17 cellular contexts compared by ENCODE assay signal in genomic region chr9:18390393-18390792, GRCh38.
A peak's percentile ranks its signal among the peaks of the same experiment; 100 is the strongest.
DNase-seq lines count a peak whose midpoint lies in the region; ATAC-seq, FAIRE-seq and TF ChIP-seq lines count a peak whose summit lies in the region.
"Had no signal": no experiment of that assay in that cellular context is flagged by ENCODE, and none has a peak within 500 bp of the region (broad histone marks: within the 10 kb centered on the region; RNA-seq: fewer than 3 reads in every experiment).

No MANE protein-coding gene starts in this region.

- no peak overlapping the region for H3K4me3 ChIP-seq in fibroblast of pulmonary artery (replicated peaks; ENCODE audit: low read depth, low read length)
- H3K4me3 ChIP-seq: BLaER1, heart right ventricle, Peyer's patch, spleen had no signal

- no peak for TF ChIP-seq POLR2A in GM12891 (IDR thresholded peaks at IDR 0.05; ENCODE audit: low read depth, low read length)

- peak; percentile 45 for ATAC-seq in left ventricle myocardium superior
- no peak for ATAC-seq in HG02981 (IDR thresholded peaks at IDR 0.05; ENCODE audit: unreplicated experiment)
- no peak for ATAC-seq in activated CD8-positive, alpha-beta memory T cell treated with anti-CD3 and anti-CD28 coated beads, Interleukin-2, amount 10 ng/mL, durations not matched to agents 7 days and 5 days
- no peak for ATAC-seq in GM21786 (IDR thresholded peaks at IDR 0.05; ENCODE audit: unreplicated experiment)

- H3K27ac Mint-ChIP-seq in activated CD8-positive, alpha-beta memory T cell treated with anti-CD3 and anti-CD28 coated beads, Interleukin-2, amount 10 ng/mL, durations not matched to agents 7 days and 5 days: no peak overlapping the region
- H3K27ac Mint-ChIP-seq: endodermal cell; stimulated activated naive CD8-positive, alpha-beta T cell treated with anti-CD3 and anti-CD28 coated beads, Interleukin-15, Interleukin-2, amounts not matched to agents 100 ng/mL and 50 ng/mL, for 24 hours had no signal

- TF ChIP-seq CTCF in fibroblast of pulmonary artery (IDR thresholded peaks at IDR 0.05; ENCODE audit: low read length, missing control alignments): no peak

- no peaks in the 10 kb centered on the region for H3K36me3 Mint-ChIP-seq in activated CD8-positive, alpha-beta memory T cell treated with anti-CD3 and anti-CD28 coated beads, Interleukin-2, amount 10 ng/mL, durations not matched to agents 7 days and 5 days

- intact Hi-C loops in left ventricle myocardium superior (cut with micrococcal nuclease) (no loop called here), cardiac septum (cut with DNase I) (no loop called here)

- H3K27me3 Mint-ChIP-seq in activated CD8-positive, alpha-beta memory T cell treated with anti-CD3 and anti-CD28 coated beads, Interleukin-2, amount 10 ng/mL, durations not matched to agents 7 days and 5 days: no peaks in the 10 kb centered on the region
- H3K27me3 Mint-ChIP-seq: stimulated activated naive CD8-positive, alpha-beta T cell treated with anti-CD3 and anti-CD28 coated beads, Interleukin-15, Interleukin-2, amounts not matched to agents 100 ng/mL and 50 ng/mL, for 24 hours had no signal

- H3K4me3 Mint-ChIP-seq in activated CD8-positive, alpha-beta memory T cell treated with anti-CD3 and anti-CD28 coated beads, Interleukin-2, amount 10 ng/mL, durations not matched to agents 7 days and 5 days: no peak overlapping the region
- H3K4me3 Mint-ChIP-seq: endodermal cell; stimulated activated naive CD8-positive, alpha-beta T cell treated with anti-CD3 and anti-CD28 coated beads, Interleukin-15, Interleukin-2, amounts not matched to agents 100 ng/mL and 50 ng/mL, for 24 hours had no signal

- no peaks in the 10 kb centered on the region for H3K9me3 Mint-ChIP-seq in activated CD8-positive, alpha-beta memory T cell treated with anti-CD3 and anti-CD28 coated beads, Interleukin-2, amount 10 ng/mL, durations not matched to agents 7 days and 5 days (ENCODE audit: low read depth)
- H3K9me3 Mint-ChIP-seq: endodermal cell; stimulated activated naive CD8-positive, alpha-beta T cell treated with anti-CD3 and anti-CD28 coated beads, Interleukin-15, Interleukin-2, amounts not matched to agents 100 ng/mL and 50 ng/mL, for 24 hours had no signal

- no peaks in the 10 kb centered on the region for H3K4me1 Mint-ChIP-seq in activated CD8-positive, alpha-beta memory T cell treated with anti-CD3 and anti-CD28 coated beads, Interleukin-2, amount 10 ng/mL, durations not matched to agents 7 days and 5 days

- DNase-seq in left ventricle myocardium superior (no peak), cardiac septum (ENCODE audit: low spot score) (no peak), NCI-H69 (lab: John Stamatoyannopoulos, UW) (peak; percentile 79), fibroblast of pulmonary artery (ENCODE audit: low read depth) (peak; percentile 51), GM12891 (ENCODE audit: insufficient read length, low spot score) (no peak)
- no peak for DNase-seq in activated CD8-positive, alpha-beta memory T cell treated with anti-CD3 and anti-CD28 coated beads, Interleukin-2, amount 10 ng/mL, durations not matched to agents 7 days and 5 days
- DNase-seq: central memory CD4-positive, alpha-beta T cell; DND-41; endodermal cell; heart right ventricle; NCI-H446 treated with DMSO at 0.1 percent for 48 hours; Peyer's patch; spleen had no signal

- no peak for FAIRE-seq in GM12891 (lab: Jason Lieb, UNC)

- CTCF ChIA-PET in activated CD8-positive, alpha-beta memory T cell treated with anti-CD3 and anti-CD28 coated beads, Interleukin-2, amount 10 ng/mL, durations not matched to agents 7 days and 5 days (lab: Charles Lee): no interaction called here

TF ChIP-seq in GM12891, 5 proteins besides CTCF, POLR2A, EP300 and RAD21:
- TF ChIP-seq POLR2AphosphoS5 (IDR thresholded peaks at IDR 0.05; ENCODE audit: low read depth, low read length): no peak
- no peak for TF ChIP-seq PAX5 (IDR thresholded peaks at IDR 0.05; ENCODE audit: insufficient read depth, low read length, severe bottlenecking)
- TF ChIP-seq POU2F2 (IDR thresholded peaks at IDR 0.05; ENCODE audit: low read depth, low read length): no peak
- TF ChIP-seq TAF1 (IDR thresholded peaks at IDR 0.05; ENCODE audit: low read depth, low read length): no peak
- TF ChIP-seq SPI1 (IDR thresholded peaks at IDR 0.05; ENCODE audit: low read depth, low read length): no peak

Comparison
In these comparisons a context has a peak if more than half of its experiments do, and no peak if none do; other contexts are left out.
1. DNase-seq: peak in NCI-H69 (single experiment) and fibroblast of pulmonary artery (single experiment); none in left ventricle myocardium superior (single experiment), cardiac septum (single experiment), GM12891 (single experiment) and activated CD8-positive, alpha-beta memory T cell treated with anti-CD3 and anti-CD28 coated beads, Interleukin-2, amount 10 ng/mL, durations not matched to agents 7 days and 5 days (single experiment).